Comparison of ENCODE assay signal across 1 cellular context in the genomic region with DNA sequence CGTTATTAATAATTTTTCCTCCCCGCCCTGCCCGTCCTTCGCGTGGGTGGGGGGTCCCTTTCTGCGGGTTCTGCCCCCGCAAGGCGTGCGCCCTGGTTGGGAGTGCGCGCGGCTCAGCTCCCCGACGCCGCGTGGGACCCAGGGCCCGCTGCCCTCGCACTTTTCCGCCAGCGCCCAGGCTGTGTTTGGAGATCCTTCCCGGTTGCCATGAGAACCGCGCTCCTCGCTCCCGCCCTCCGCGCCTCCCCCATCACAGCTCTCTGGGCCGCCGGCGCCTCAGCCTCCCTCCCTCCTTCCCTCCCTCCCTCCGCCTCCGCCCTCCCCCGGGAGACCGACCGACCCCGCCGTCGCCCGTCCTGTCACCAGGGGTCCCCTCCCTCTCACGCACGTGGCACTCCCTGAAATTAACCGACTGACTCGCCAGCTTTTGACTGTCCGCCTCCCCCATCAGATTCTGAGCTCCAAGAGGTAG.
TF ChIP-seq lines count a peak whose summit lies in the region.

No MANE protein-coding gene starts in this region.

TF ChIP-seq in K562, 482 proteins besides CTCF, POLR2A, EP300 and RAD21 (continues in another document):
- peak in 1 of 2 experiments; percentile 44; a peak in 1 of 4 replicates for TF ChIP-seq TBL1XR1 (IDR thresholded peaks at IDR 0.05; ENCODE audit: low read length in 2 of 2)
- no peak for TF ChIP-seq HSF4 (CRISPR knock-in tag; IDR thresholded peaks at IDR 0.05; ENCODE audit: borderline replicate concordance)
- TF ChIP-seq, protein P1, sequence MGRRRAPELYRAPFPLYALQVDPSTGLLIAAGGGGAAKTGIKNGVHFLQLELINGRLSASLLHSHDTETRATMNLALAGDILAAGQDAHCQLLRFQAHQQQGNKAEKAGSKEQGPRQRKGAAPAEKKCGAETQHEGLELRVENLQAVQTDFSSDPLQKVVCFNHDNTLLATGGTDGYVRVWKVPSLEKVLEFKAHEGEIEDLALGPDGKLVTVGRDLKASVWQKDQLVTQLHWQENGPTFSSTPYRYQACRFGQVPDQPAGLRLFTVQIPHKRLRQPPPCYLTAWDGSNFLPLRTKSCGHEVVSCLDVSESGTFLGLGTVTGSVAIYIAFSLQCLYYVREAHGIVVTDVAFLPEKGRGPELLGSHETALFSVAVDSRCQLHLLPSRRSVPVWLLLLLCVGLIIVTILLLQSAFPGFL (CRISPR knock-in tag; IDR thresholded peaks at IDR 0.05) = peak; percentile 89; the same call in 1 of the 2 replicates
- TF ChIP-seq ELF4 (CRISPR knock-in tag; IDR thresholded peaks at IDR 0.05) = no peak
- TF ChIP-seq, protein P2, sequence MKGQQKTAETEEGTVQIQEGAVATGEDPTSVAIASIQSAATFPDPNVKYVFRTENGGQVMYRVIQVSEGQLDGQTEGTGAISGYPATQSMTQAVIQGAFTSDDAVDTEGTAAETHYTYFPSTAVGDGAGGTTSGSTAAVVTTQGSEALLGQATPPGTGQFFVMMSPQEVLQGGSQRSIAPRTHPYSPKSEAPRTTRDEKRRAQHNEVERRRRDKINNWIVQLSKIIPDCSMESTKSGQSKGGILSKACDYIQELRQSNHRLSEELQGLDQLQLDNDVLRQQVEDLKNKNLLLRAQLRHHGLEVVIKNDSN (CRISPR knock-in tag; IDR thresholded peaks at IDR 0.05) = no peak
- TF ChIP-seq RBM22 (IDR thresholded peaks at IDR 0.05; ENCODE audit: low read depth, low read length, poor library complexity, severe bottlenecking) = peak; percentile 86
- TF ChIP-seq MAZ (CRISPR knock-in tag; conservative IDR thresholded peaks at IDR 0.05 in 1 of 2, IDR thresholded peaks at IDR 0.05 in 1 of 2) = peak in 1 of 2 experiments; percentile 57; a peak in 2 of 4 replicates
- TF ChIP-seq, protein P3, sequence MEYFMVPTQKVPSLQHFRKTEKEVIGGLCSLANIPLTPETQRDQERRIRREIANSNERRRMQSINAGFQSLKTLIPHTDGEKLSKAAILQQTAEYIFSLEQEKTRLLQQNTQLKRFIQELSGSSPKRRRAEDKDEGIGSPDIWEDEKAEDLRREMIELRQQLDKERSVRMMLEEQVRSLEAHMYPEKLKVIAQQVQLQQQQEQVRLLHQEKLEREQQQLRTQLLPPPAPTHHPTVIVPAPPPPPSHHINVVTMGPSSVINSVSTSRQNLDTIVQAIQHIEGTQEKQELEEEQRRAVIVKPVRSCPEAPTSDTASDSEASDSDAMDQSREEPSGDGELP (CRISPR knock-in tag; IDR thresholded peaks at IDR 0.05; ENCODE audit: borderline replicate concordance) = peak; percentile 66
- TF ChIP-seq, protein P4, sequence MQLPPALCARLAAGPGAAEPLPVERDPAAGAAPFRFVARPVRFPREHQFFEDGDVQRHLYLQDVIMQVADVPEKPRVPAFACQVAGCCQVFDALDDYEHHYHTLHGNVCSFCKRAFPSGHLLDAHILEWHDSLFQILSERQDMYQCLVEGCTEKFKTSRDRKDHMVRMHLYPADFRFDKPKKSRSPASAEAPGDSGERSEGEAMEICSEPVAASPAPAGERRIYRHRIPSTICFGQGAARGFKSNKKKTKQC (CRISPR knock-in tag; IDR thresholded peaks at IDR 0.05) = peak; percentile 13; the same call in 1 of the 2 replicates
- TF ChIP-seq HNRNPLL (IDR thresholded peaks at IDR 0.05; ENCODE audit: low read depth, low read length, poor library complexity, severe bottlenecking) = peak; percentile 79
- TF ChIP-seq, protein P5, sequence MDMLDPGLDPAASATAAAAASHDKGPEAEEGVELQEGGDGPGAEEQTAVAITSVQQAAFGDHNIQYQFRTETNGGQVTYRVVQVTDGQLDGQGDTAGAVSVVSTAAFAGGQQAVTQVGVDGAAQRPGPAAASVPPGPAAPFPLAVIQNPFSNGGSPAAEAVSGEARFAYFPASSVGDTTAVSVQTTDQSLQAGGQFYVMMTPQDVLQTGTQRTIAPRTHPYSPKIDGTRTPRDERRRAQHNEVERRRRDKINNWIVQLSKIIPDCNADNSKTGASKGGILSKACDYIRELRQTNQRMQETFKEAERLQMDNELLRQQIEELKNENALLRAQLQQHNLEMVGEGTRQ (CRISPR knock-in tag; IDR thresholded peaks at IDR 0.05) = 0 out of 2 replicates have a peak, but pooled peaks have one; percentile 24
- TF ChIP-seq POLR3A (IDR thresholded peaks at IDR 0.05; ENCODE audit: borderline replicate concordance, extremely low read depth, insufficient read depth, insufficient read length) = no peak
- TF ChIP-seq, protein P6, sequence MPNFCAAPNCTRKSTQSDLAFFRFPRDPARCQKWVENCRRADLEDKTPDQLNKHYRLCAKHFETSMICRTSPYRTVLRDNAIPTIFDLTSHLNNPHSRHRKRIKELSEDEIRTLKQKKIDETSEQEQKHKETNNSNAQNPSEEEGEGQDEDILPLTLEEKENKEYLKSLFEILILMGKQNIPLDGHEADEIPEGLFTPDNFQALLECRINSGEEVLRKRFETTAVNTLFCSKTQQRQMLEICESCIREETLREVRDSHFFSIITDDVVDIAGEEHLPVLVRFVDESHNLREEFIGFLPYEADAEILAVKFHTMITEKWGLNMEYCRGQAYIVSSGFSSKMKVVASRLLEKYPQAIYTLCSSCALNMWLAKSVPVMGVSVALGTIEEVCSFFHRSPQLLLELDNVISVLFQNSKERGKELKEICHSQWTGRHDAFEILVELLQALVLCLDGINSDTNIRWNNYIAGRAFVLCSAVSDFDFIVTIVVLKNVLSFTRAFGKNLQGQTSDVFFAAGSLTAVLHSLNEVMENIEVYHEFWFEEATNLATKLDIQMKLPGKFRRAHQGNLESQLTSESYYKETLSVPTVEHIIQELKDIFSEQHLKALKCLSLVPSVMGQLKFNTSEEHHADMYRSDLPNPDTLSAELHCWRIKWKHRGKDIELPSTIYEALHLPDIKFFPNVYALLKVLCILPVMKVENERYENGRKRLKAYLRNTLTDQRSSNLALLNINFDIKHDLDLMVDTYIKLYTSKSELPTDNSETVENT (CRISPR knock-in tag; IDR thresholded peaks at IDR 0.05) = 0 out of 2 replicates have a peak, but pooled peaks have one; percentile 12
- peak; percentile 74 for TF ChIP-seq BHLHE40 (IDR thresholded peaks at IDR 0.05; ENCODE audit: low read length)
- TF ChIP-seq ZNF584 (CRISPR knock-in tag; IDR thresholded peaks at IDR 0.05; ENCODE audit: low read depth) = 0 out of 2 replicates have a peak, but pooled peaks have one; percentile 34
- TF ChIP-seq NR2C2 (CRISPR knock-in tag; IDR thresholded peaks at IDR 0.05) = no peak
- TF ChIP-seq NR2C2 (tag; IDR thresholded peaks at IDR 0.05) = peak; percentile 39; the same call in 1 of the 2 replicates
- TF ChIP-seq, protein P7, sequence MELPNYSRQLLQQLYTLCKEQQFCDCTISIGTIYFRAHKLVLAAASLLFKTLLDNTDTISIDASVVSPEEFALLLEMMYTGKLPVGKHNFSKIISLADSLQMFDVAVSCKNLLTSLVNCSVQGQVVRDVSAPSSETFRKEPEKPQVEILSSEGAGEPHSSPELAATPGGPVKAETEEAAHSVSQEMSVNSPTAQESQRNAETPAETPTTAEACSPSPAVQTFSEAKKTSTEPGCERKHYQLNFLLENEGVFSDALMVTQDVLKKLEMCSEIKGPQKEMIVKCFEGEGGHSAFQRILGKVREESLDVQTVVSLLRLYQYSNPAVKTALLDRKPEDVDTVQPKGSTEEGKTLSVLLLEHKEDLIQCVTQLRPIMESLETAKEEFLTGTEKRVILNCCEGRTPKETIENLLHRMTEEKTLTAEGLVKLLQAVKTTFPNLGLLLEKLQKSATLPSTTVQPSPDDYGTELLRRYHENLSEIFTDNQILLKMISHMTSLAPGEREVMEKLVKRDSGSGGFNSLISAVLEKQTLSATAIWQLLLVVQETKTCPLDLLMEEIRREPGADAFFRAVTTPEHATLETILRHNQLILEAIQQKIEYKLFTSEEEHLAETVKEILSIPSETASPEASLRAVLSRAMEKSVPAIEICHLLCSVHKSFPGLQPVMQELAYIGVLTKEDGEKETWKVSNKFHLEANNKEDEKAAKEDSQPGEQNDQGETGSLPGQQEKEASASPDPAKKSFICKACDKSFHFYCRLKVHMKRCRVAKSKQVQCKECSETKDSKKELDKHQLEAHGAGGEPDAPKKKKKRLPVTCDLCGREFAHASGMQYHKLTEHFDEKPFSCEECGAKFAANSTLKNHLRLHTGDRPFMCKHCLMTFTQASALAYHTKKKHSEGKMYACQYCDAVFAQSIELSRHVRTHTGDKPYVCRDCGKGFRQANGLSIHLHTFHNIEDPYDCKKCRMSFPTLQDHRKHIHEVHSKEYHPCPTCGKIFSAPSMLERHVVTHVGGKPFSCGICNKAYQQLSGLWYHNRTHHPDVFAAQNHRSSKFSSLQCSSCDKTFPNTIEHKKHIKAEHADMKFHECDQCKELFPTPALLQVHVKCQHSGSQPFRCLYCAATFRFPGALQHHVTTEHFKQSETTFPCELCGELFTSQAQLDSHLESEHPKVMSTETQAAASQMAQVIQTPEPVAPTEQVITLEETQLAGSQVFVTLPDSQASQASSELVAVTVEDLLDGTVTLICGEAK (IDR thresholded peaks at IDR 0.05) = 0 out of 2 replicates have a peak, but pooled peaks have one; percentile 9
- TF ChIP-seq, protein P7 (CRISPR knock-in tag; IDR thresholded peaks at IDR 0.05) = no peak
- peak; percentile 36; the same call in 1 of the 2 replicates for TF ChIP-seq NCOR1 (IDR thresholded peaks at IDR 0.05)
- TF ChIP-seq FOXJ2 (tag; IDR thresholded peaks at IDR 0.05) = peak; percentile 98
- TF ChIP-seq MXI1 (IDR thresholded peaks at IDR 0.05; ENCODE audit: low read depth, low read length) = peak; percentile 93
- TF ChIP-seq FOXK1 (CRISPR knock-in tag; IDR thresholded peaks at IDR 0.05; ENCODE audit: borderline replicate concordance) = 0 out of 2 replicates have a peak, but pooled peaks have one; percentile 2
- TF ChIP-seq, protein P8, sequence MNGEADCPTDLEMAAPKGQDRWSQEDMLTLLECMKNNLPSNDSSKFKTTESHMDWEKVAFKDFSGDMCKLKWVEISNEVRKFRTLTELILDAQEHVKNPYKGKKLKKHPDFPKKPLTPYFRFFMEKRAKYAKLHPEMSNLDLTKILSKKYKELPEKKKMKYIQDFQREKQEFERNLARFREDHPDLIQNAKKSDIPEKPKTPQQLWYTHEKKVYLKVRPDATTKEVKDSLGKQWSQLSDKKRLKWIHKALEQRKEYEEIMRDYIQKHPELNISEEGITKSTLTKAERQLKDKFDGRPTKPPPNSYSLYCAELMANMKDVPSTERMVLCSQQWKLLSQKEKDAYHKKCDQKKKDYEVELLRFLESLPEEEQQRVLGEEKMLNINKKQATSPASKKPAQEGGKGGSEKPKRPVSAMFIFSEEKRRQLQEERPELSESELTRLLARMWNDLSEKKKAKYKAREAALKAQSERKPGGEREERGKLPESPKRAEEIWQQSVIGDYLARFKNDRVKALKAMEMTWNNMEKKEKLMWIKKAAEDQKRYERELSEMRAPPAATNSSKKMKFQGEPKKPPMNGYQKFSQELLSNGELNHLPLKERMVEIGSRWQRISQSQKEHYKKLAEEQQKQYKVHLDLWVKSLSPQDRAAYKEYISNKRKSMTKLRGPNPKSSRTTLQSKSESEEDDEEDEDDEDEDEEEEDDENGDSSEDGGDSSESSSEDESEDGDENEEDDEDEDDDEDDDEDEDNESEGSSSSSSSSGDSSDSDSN (IDR thresholded peaks at IDR 0.05; ENCODE audit: borderline replicate concordance in 1 of 2, low read depth in 2 of 2, low read length in 2 of 2) = peak in 1 of 2 experiments; percentile 13; a peak in 1 of 4 replicates
- TF ChIP-seq CREB1 (IDR thresholded peaks at IDR 0.05) = no peak; the same call in 1 of the 2 replicates
- peak; percentile 62; the same call in 1 of the 2 replicates for TF ChIP-seq CREB1 (CRISPR knock-in tag; IDR thresholded peaks at IDR 0.05)
- no peak for TF ChIP-seq RHOXF2B (CRISPR knock-in tag; conservative IDR thresholded peaks at IDR 0.05)
- TF ChIP-seq, protein P9, sequence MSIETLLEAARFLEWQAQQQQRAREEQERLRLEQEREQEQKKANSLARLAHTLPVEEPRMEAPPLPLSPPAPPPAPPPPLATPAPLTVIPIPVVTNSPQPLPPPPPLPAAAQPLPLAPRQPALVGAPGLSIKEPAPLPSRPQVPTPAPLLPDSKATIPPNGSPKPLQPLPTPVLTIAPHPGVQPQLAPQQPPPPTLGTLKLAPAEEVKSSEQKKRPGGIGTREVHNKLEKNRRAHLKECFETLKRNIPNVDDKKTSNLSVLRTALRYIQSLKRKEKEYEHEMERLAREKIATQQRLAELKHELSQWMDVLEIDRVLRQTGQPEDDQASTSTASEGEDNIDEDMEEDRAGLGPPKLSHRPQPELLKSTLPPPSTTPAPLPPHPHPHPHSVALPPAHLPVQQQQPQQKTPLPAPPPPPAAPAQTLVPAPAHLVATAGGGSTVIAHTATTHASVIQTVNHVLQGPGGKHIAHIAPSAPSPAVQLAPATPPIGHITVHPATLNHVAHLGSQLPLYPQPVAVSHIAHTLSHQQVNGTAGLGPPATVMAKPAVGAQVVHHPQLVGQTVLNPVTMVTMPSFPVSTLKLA (conservative IDR thresholded peaks at IDR 0.05) = peak; percentile 86 to 88
- TF ChIP-seq, protein P10, sequence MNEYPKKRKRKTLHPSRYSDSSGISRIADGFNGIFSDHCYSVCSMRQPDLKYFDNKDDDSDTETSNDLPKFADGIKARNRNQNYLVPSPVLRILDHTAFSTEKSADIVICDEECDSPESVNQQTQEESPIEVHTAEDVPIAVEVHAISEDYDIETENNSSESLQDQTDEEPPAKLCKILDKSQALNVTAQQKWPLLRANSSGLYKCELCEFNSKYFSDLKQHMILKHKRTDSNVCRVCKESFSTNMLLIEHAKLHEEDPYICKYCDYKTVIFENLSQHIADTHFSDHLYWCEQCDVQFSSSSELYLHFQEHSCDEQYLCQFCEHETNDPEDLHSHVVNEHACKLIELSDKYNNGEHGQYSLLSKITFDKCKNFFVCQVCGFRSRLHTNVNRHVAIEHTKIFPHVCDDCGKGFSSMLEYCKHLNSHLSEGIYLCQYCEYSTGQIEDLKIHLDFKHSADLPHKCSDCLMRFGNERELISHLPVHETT (CRISPR knock-in tag; conservative IDR thresholded peaks at IDR 0.05 in 1 of 2, IDR thresholded peaks at IDR 0.05 in 1 of 2) = no peak
- no peak for TF ChIP-seq ILF3 (IDR thresholded peaks at IDR 0.05; ENCODE audit: borderline replicate concordance)
- TF ChIP-seq FUS (optimal IDR thresholded peaks at IDR 0.05; ENCODE audit: low read depth, low read length) = no peak
- TF ChIP-seq HDAC1 (IDR thresholded peaks at IDR 0.05) = peak in 1 of 2 experiments; percentile 79; a peak in 2 of 4 replicates
